ENCODE assay signal across 24 cellular contexts in the genomic region with DNA sequence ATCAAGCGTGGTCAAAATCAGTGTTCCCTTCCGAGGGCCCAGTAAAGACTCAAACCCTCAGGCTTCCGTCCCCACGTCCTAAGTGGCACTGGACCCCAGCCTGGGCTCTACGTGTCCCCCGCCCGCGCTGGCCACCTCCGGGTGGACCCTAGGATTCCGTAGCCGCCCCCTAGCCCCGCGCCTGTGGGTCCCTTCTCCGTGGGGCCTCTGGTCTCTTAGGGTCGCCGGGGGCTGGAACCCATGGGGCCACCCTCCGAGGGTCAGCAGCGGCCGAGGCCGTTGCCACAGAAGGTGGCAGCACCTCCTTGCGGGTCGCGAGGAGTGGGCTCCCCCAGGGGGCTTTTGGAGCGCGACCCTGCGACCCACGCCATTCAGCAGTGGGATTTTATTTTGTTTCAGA.
"Had no signal": no experiment of that assay in that cellular context is flagged by ENCODE, and none has a peak within 500 bp of the region (broad histone marks: within the 10 kb centered on the region; RNA-seq: fewer than 3 reads in every experiment).

No MANE protein-coding gene starts in this region.

- H3K27me3 ChIP-seq: MG63, SJSA1 had no signal

- ATAC-seq: HepG2 had no signal

- H3K4me3 ChIP-seq: MG63, SJSA1, SK-N-MC had no signal

- H3K9me3 ChIP-seq: MG63, SJSA1 had no signal

- DNase-seq: IMR-90, Karpas-422, KG1, MG63, NCI-H1092, NCI-H1105 treated with DMSO at 0.1 percent for 48 hours, NCI-H1417 treated with DMSO at 0.1 percent for 48 hours, NCI-H146, NCI-H1694 treated with DMSO at 0.1 percent for 48 hours, NCI-H1930, NCI-H2081, NCI-H2107, NCI-H2227 treated with DMSO at 0.1 percent for 48 hours, NCI-H446, NCI-H510A, NCI-H524 treated with DMSO at 0.1 percent for 48 hours, NCI-H69, NCI-H774, Right ventricle myocardium superior, RPMI8226, SIG-M5 had no signal

- H3K27ac ChIP-seq: SJSA1, SK-N-MC had no signal

- H3K36me3 ChIP-seq: MG63, SJSA1 had no signal
